2 cellular contexts compared by ENCODE assay signal in the genomic region with DNA sequence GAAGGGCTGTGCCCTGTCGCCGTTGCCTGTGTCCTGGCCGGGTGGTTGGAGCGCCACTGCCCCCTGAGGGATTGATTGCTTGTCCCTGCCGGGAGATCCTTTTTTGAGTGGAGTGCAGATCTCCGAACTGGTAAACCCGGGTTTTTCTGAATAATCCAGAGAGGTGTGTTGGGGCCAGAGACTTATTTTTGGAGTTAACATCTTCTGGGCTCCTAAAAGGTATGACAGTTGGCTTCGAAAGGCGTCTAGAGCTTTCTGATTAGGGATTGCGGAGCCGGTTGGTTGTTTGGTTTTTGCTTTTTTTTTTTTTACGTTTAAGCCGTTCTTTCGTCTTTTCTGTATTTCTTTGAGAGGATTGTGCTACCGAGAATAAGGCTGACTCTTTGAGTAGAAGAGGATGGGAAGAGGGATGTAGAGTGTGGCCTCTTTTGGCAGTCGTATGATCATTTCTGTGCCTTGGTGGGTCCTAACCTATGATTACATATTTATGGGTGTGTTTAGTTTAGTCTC.
A peak's percentile ranks its signal among the peaks of the same experiment; 100 is the strongest.
TF ChIP-seq lines count a peak whose summit lies in the region.

No MANE protein-coding gene starts in this region.

TF ChIP-seq in HEK293, 187 proteins besides CTCF, POLR2A, EP300 and RAD21 (continued from another document and continues in another):
- TF ChIP-seq ZNF366 (tag by site-specific recombination; conservative IDR thresholded peaks at IDR 0.05) = no peak
- TF ChIP-seq, protein P1, sequence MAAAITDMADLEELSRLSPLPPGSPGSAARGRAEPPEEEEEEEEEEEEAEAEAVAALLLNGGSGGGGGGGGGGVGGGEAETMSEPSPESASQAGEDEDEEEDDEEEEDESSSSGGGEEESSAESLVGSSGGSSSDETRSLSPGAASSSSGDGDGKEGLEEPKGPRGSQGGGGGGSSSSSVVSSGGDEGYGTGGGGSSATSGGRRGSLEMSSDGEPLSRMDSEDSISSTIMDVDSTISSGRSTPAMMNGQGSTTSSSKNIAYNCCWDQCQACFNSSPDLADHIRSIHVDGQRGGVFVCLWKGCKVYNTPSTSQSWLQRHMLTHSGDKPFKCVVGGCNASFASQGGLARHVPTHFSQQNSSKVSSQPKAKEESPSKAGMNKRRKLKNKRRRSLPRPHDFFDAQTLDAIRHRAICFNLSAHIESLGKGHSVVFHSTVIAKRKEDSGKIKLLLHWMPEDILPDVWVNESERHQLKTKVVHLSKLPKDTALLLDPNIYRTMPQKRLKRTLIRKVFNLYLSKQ (tag by site-specific recombination; IDR thresholded peaks at IDR 0.05; ENCODE audit: borderline replicate concordance) = no peak
- no peak for TF ChIP-seq ZNF311 (tag by site-specific recombination; IDR thresholded peaks at IDR 0.05; ENCODE audit: borderline replicate concordance)
- TF ChIP-seq, protein P2, sequence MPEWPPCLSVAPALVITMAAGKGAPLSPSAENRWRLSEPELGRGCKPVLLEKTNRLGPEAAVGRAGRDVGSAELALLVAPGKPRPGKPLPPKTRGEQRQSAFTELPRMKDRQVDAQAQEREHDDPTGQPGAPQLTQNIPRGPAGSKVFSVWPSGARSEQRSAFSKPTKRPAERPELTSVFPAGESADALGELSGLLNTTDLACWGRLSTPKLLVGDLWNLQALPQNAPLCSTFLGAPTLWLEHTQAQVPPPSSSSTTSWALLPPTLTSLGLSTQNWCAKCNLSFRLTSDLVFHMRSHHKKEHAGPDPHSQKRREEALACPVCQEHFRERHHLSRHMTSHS (tag by site-specific recombination; IDR thresholded peaks at IDR 0.05) = no peak
- TF ChIP-seq, protein P3, sequence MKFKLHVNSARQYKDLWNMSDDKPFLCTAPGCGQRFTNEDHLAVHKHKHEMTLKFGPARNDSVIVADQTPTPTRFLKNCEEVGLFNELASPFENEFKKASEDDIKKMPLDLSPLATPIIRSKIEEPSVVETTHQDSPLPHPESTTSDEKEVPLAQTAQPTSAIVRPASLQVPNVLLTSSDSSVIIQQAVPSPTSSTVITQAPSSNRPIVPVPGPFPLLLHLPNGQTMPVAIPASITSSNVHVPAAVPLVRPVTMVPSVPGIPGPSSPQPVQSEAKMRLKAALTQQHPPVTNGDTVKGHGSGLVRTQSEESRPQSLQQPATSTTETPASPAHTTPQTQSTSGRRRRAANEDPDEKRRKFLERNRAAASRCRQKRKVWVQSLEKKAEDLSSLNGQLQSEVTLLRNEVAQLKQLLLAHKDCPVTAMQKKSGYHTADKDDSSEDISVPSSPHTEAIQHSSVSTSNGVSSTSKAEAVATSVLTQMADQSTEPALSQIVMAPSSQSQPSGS (tag by site-specific recombination; IDR thresholded peaks at IDR 0.05; ENCODE audit: low read depth) = no peak
- TF ChIP-seq REPIN1 (tag by site-specific recombination; IDR thresholded peaks at IDR 0.05; ENCODE audit: low read depth) = no peak
- TF ChIP-seq ZNF837 (tag by site-specific recombination; IDR thresholded peaks at IDR 0.05) = no peak
- TF ChIP-seq ZNF335 (tag by site-specific recombination; conservative IDR thresholded peaks at IDR 0.05) = peak; percentile 76
- TF ChIP-seq ZNF341 (tag by site-specific recombination; IDR thresholded peaks at IDR 0.05; ENCODE audit: low read depth) = peak; percentile 69; the same call in 1 of the 2 replicates
- TF ChIP-seq ZNF777 (tag by site-specific recombination; IDR thresholded peaks at IDR 0.05; ENCODE audit: borderline replicate concordance) = no peak
- TF ChIP-seq, protein P4, sequence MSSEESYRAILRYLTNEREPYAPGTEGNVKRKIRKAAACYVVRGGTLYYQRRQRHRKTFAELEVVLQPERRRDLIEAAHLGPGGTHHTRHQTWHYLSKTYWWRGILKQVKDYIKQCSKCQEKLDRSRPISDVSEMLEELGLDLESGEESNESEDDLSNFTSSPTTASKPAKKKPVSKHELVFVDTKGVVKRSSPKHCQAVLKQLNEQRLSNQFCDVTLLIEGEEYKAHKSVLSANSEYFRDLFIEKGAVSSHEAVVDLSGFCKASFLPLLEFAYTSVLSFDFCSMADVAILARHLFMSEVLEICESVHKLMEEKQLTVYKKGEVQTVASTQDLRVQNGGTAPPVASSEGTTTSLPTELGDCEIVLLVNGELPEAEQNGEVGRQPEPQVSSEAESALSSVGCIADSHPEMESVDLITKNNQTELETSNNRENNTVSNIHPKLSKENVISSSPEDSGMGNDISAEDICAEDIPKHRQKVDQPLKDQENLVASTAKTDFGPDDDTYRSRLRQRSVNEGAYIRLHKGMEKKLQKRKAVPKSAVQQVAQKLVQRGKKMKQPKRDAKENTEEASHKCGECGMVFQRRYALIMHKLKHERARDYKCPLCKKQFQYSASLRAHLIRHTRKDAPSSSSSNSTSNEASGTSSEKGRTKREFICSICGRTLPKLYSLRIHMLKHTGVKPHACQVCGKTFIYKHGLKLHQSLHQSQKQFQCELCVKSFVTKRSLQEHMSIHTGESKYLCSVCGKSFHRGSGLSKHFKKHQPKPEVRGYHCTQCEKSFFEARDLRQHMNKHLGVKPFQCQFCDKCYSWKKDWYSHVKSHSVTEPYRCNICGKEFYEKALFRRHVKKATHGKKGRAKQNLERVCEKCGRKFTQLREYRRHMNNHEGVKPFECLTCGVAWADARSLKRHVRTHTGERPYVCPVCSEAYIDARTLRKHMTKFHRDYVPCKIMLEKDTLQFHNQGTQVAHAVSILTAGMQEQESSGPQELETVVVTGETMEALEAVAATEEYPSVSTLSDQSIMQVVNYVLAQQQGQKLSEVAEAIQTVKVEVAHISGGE (tag by site-specific recombination; conservative IDR thresholded peaks at IDR 0.05; ENCODE audit: low read depth) = no peak
- TF ChIP-seq ZBTB17 (tag by site-specific recombination; IDR thresholded peaks at IDR 0.05) = peak; percentile 99
- no peak for TF ChIP-seq ZSCAN23 (tag by site-specific recombination; IDR thresholded peaks at IDR 0.05)
- no peak for TF ChIP-seq ZNF157 (tag by site-specific recombination; IDR thresholded peaks at IDR 0.05)
- TF ChIP-seq, protein P5, sequence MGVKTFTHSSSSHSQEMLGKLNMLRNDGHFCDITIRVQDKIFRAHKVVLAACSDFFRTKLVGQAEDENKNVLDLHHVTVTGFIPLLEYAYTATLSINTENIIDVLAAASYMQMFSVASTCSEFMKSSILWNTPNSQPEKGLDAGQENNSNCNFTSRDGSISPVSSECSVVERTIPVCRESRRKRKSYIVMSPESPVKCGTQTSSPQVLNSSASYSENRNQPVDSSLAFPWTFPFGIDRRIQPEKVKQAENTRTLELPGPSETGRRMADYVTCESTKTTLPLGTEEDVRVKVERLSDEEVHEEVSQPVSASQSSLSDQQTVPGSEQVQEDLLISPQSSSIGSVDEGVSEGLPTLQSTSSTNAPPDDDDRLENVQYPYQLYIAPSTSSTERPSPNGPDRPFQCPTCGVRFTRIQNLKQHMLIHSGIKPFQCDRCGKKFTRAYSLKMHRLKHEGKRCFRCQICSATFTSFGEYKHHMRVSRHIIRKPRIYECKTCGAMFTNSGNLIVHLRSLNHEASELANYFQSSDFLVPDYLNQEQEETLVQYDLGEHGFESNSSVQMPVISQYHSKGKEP (tag by site-specific recombination; IDR thresholded peaks at IDR 0.05) = no peak
- TF ChIP-seq ZNF175 (tag by site-specific recombination; IDR thresholded peaks at IDR 0.05) = no peak
- TF ChIP-seq ZNF423 (tag by site-specific recombination; IDR thresholded peaks at IDR 0.05) = no peak
- no peak for TF ChIP-seq ZNF23 (tag by site-specific recombination; IDR thresholded peaks at IDR 0.05; ENCODE audit: borderline replicate concordance)

TF ChIP-seq in liver, 16 proteins besides CTCF, POLR2A, EP300 and RAD21 (continued from another document):
- TF ChIP-seq, protein P6, sequence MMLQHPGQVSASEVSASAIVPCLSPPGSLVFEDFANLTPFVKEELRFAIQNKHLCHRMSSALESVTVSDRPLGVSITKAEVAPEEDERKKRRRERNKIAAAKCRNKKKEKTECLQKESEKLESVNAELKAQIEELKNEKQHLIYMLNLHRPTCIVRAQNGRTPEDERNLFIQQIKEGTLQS (IDR thresholded peaks at IDR 0.05) = no peak
- TF ChIP-seq SP1 (IDR thresholded peaks at IDR 0.05) (no peak), YY1 (IDR thresholded peaks at IDR 0.05) (no peak), NR2F2 (IDR thresholded peaks at IDR 0.05) (no peak)
TF ChIP-seq in liver: peak in this region for 0.
